In genomic region chr4:152997235-152997735, GRCh38 we compare ENCODE assay signal across 22 cellular contexts.
"Had no signal": no experiment of that assay in that cellular context is flagged by ENCODE, and none has a peak within 500 bp of the region (broad histone marks: within the 10 kb centered on the region; RNA-seq: fewer than 3 reads in every experiment).

No MANE protein-coding gene starts in this region.

- H2AFZ ChIP-seq: neural progenitor cell had no signal

- H3K36me3 ChIP-seq: neural progenitor cell, right lobe of liver, stomach, transverse colon, vagina had no signal

- H3K4me2 ChIP-seq: neural progenitor cell had no signal

- FAIRE-seq: frontal cortex had no signal

- H3K4me3 ChIP-seq: coronary artery, neural progenitor cell, right lobe of liver, skin epidermis, stomach, transverse colon, vagina had no signal

- ATAC-seq: activated T-cell treated with anti-CD3 and anti-CD28 coated beads, Interleukin-2, amount 50 U/mL, for 4 hours; left colon; stimulated activated memory B cell treated with anti-CD40 and anti-IgM and Interleukin-4, amounts not matched to agents 10 μg/mL and 1 μg/mL and 100 μg/mL, for 72 hours had no signal

- H3K27ac ChIP-seq: neural progenitor cell, right lobe of liver, transverse colon had no signal

- H3K27me3 ChIP-seq: neural progenitor cell, right lobe of liver, stomach, transverse colon, vagina had no signal

- H3K36me3 Mint-ChIP-seq: activated naive CD8-positive, alpha-beta T cell treated with anti-CD3 and anti-CD28 coated beads, Interleukin-2, amount 10 ng/mL, durations not matched to agents 7 days and 5 days; neural progenitor cell; stimulated activated memory B cell treated with anti-CD40 and anti-IgM and Interleukin-4, amounts not matched to agents 10 μg/mL and 1 μg/mL and 100 μg/mL, for 72 hours had no signal

- DNase-seq: activated B cell treated with CpG ODN at 0.5 μM for 24 hours; activated CD4-positive, alpha-beta T cell treated with anti-CD3 and anti-CD28 coated beads for 4 hours; activated CD4-positive, alpha-beta T cell treated with anti-CD3 and anti-CD28 coated beads, Interleukin-2, amount 50 U/mL, for 48 hours; activated CD8-positive, alpha-beta memory T cell treated with anti-CD3 and anti-CD28 coated beads, Interleukin-2, amount 50 U/mL, for 48 hours; activated naive CD4-positive, alpha-beta T cell; activated naive CD8-positive, alpha-beta T cell treated with anti-CD3 and anti-CD28 coated beads, Interleukin-2, amount 10 ng/mL, durations not matched to agents 7 days and 5 days; activated T-cell treated with anti-CD3 and anti-CD28 coated beads, Interleukin-2, amount 50 U/mL, for 4 hours; amniotic stem cell; left colon; mesenchymal stem cell; right lobe of liver; stomach; T-helper 1 cell; T-helper 9 cell; transverse colon had no signal

- H3K9me3 ChIP-seq: right lobe of liver, stomach, transverse colon, vagina had no signal

- H3K4me3 Mint-ChIP-seq: activated B cell treated with CpG ODN at 0.5 μM for 24 hours; activated naive CD8-positive, alpha-beta T cell treated with anti-CD3 and anti-CD28 coated beads, Interleukin-2, amount 10 ng/mL, durations not matched to agents 7 days and 5 days; activated T-cell treated with anti-CD3 and anti-CD28 coated beads, Interleukin-2, amount 50 U/mL, for 4 hours; neural progenitor cell; stimulated activated memory B cell treated with anti-CD40 and anti-IgM and Interleukin-4, amounts not matched to agents 10 μg/mL and 1 μg/mL and 100 μg/mL, for 72 hours had no signal

- H3K9ac ChIP-seq: neural progenitor cell had no signal

- H3K4me1 ChIP-seq: right lobe of liver had no signal

- H3K4me1 Mint-ChIP-seq: activated B cell treated with CpG ODN at 0.5 μM for 24 hours; activated naive CD8-positive, alpha-beta T cell treated with anti-CD3 and anti-CD28 coated beads, Interleukin-2, amount 10 ng/mL, durations not matched to agents 7 days and 5 days; stimulated activated memory B cell treated with anti-CD40 and anti-IgM and Interleukin-4, amounts not matched to agents 10 μg/mL and 1 μg/mL and 100 μg/mL, for 72 hours had no signal

- H3K9me3 Mint-ChIP-seq: activated B cell treated with CpG ODN at 0.5 μM for 24 hours; activated naive CD8-positive, alpha-beta T cell treated with anti-CD3 and anti-CD28 coated beads, Interleukin-2, amount 10 ng/mL, durations not matched to agents 7 days and 5 days; activated T-cell treated with anti-CD3 and anti-CD28 coated beads, Interleukin-2, amount 50 U/mL, for 4 hours; activated T-helper 2 cell treated with anti-CD3 and anti-CD28 coated beads, Interferon-gamma antibody, Interleukin-2, Interleukin-4, amounts not matched to agents 10 μg/mL and 5 μg/mL and 100 μg/mL, durations not matched to agents 14 hours and 24 hours and 36 hours; stimulated activated memory B cell treated with anti-CD40 and anti-IgM and Interleukin-4, amounts not matched to agents 10 μg/mL and 1 μg/mL and 100 μg/mL, for 72 hours had no signal

- H3K27ac Mint-ChIP-seq: activated B cell treated with CpG ODN at 0.5 μM for 24 hours; activated naive CD8-positive, alpha-beta T cell treated with anti-CD3 and anti-CD28 coated beads, Interleukin-2, amount 10 ng/mL, durations not matched to agents 7 days and 5 days; activated T-helper 2 cell treated with anti-CD3 and anti-CD28 coated beads, Interferon-gamma antibody, Interleukin-2, Interleukin-4, amounts not matched to agents 10 μg/mL and 5 μg/mL and 100 μg/mL, durations not matched to agents 14 hours and 24 hours and 36 hours; stimulated activated memory B cell treated with anti-CD40 and anti-IgM and Interleukin-4, amounts not matched to agents 10 μg/mL and 1 μg/mL and 100 μg/mL, for 72 hours had no signal
